ENCODE assay signal across 18 cellular contexts in genomic region chr9:33123632-33124031, GRCh38. TPM values are rescaled to one million over a fixed set of nuclear protein-coding genes. Genes with fewer than 3 reads are reported as not detected.
DNase-seq lines count a peak whose midpoint lies in the region; ATAC-seq, FAIRE-seq and TF ChIP-seq lines count a peak whose summit lies in the region.
"Had no signal": no experiment of that assay in that cellular context is flagged by ENCODE, and none has a peak within 500 bp of the region (broad histone marks: within the 10 kb centered on the region; RNA-seq: fewer than 3 reads in every experiment).

No MANE protein-coding gene starts in this region.

- ATAC-seq in naive B cell (ENCODE audit: low read depth in 2 of 2) (no peak), HG03439 (IDR thresholded peaks at IDR 0.05; ENCODE audit: unreplicated experiment) (no peak), pancreas (no peak)
- ATAC-seq: GM23338, HCT116 had no signal

- WGBS in pancreas, 2 donors, result 92 to 95% methylated on average over 7 of the region's 7 CpGs

- no peak for FAIRE-seq in pancreas (lab: Jason Lieb, UNC)
- FAIRE-seq: GM12892 had no signal

- H3K9ac ChIP-seq in BLaER1, result peak overlapping the region; percentile 30; the same call in 1 of the 2 replicates

- H3K27ac Mint-ChIP-seq in CD8-positive, alpha-beta memory T cell, result peak overlapping the region in 6 of 8 donors; percentile 38 to 95 (median 70)
- H3K27ac Mint-ChIP-seq in dendritic cell treated with granulocyte-macrophage colony-stimulating factor and Interleukin-4, amounts not matched to agents 40 ng/mL and 50 ng/mL, for 4 days, result peak overlapping the region; percentile 45
- H3K27ac Mint-ChIP-seq in naive B cell, result peak overlapping the region; percentile 99 to 100 (median 100)
- H3K27ac Mint-ChIP-seq: GM23338 had no signal

- H3K4me1 Mint-ChIP-seq in CD8-positive, alpha-beta memory T cell, result peaks cover 61 to 70% (median 70%) of the 10 kb centered on the region in 3 donors
- peaks cover 63% of the 10 kb centered on the region for H3K4me1 Mint-ChIP-seq in dendritic cell treated with granulocyte-macrophage colony-stimulating factor and Interleukin-4, amounts not matched to agents 40 ng/mL and 50 ng/mL, for 4 days (ENCODE audit: low read depth)
- peaks cover 59 to 88% (median 59%) of the 10 kb centered on the region in 3 donors for H3K4me1 Mint-ChIP-seq in naive B cell

- CTCF ChIA-PET in CD8-positive, alpha-beta memory T cell (lab: Charles Lee), result no interaction called here

- no peaks in the 10 kb centered on the region for H4K20me1 ChIP-seq in BLaER1

- H3K9me3 Mint-ChIP-seq in CD8-positive, alpha-beta memory T cell, result no peaks in the 10 kb centered on the region
- H3K9me3 Mint-ChIP-seq in dendritic cell treated with granulocyte-macrophage colony-stimulating factor and Interleukin-4, amounts not matched to agents 40 ng/mL and 50 ng/mL, for 4 days, result no peaks in the 10 kb centered on the region
- no peaks in the 10 kb centered on the region for H3K9me3 Mint-ChIP-seq in naive B cell
- H3K9me3 Mint-ChIP-seq: GM23338 had no signal

- H3K4me3 Mint-ChIP-seq in CD8-positive, alpha-beta memory T cell, result peak overlapping the region in 1 of 7 donors; percentile 23
- no peak overlapping the region for H3K4me3 Mint-ChIP-seq in dendritic cell treated with granulocyte-macrophage colony-stimulating factor and Interleukin-4, amounts not matched to agents 40 ng/mL and 50 ng/mL, for 4 days
- H3K4me3 Mint-ChIP-seq in naive B cell, result peak overlapping the region in 5 of 8 donors; percentile 29 to 81 (median 57)
- H3K4me3 Mint-ChIP-seq: GM23338 had no signal

- peaks cover 18 to 80% (median 29%) of the 10 kb centered on the region in 3 donors for H3K36me3 Mint-ChIP-seq in CD8-positive, alpha-beta memory T cell
- H3K36me3 Mint-ChIP-seq in dendritic cell treated with granulocyte-macrophage colony-stimulating factor and Interleukin-4, amounts not matched to agents 40 ng/mL and 50 ng/mL, for 4 days (ENCODE audit: low read depth), result peaks cover 100% of the 10 kb centered on the region
- H3K36me3 Mint-ChIP-seq in naive B cell, result peaks cover 13 to 17% of the 10 kb centered on the region in 2 donors

- peaks cover 84% of the 10 kb centered on the region for H3K4me1 ChIP-seq in BLaER1
- no peaks in the 10 kb centered on the region for H3K4me1 ChIP-seq in CD8-positive, alpha-beta memory T cell (ENCODE audit: insufficient read depth, low read length)
- H3K4me1 ChIP-seq in pancreas, result no peaks in the 10 kb centered on the region

- TF ChIP-seq CTCF in pancreas (IDR thresholded peaks at IDR 0.05), result no peak

- DNase-seq in CD8-positive, alpha-beta memory T cell, result no peak
- DNase-seq in naive B cell, result no peak
- no peak for DNase-seq in ACHN
- no peak for DNase-seq in SIG-M5 treated with dmso at 0.1 percent for 504 hours (lab: John Stamatoyannopoulos, UW; ENCODE audit: unreplicated experiment)
- no peak for DNase-seq in pancreas
- DNase-seq: DMS 273 treated with DMSO at 0.1 percent for 48 hours, GF-D8, KG1, NCI-H1694, NCI-H2107, NCI-H2227 treated with DMSO at 0.1 percent for 48 hours, NCI-H524 had no signal

- POLR2A ChIA-PET in CD8-positive, alpha-beta memory T cell (lab: Charles Lee), result no interaction called here

- H3K36me3 ChIP-seq in BLaER1 (peaks cover 50% of the 10 kb centered on the region), pancreas (peaks cover 0 to 18% (median 0%) of the 10 kb centered on the region in 3 donors)
- H3K36me3 ChIP-seq in CD8-positive, alpha-beta memory T cell (ENCODE audit: insufficient read depth, low read length), result peaks cover 21% of the 10 kb centered on the region

- H3K27me3 ChIP-seq in BLaER1, result no peaks in the 10 kb centered on the region
- H3K27me3 ChIP-seq in CD8-positive, alpha-beta memory T cell (ENCODE audit: insufficient read depth, low read length, poor library complexity, severe bottlenecking), result no peaks in the 10 kb centered on the region
- no peaks in the 10 kb centered on the region for H3K27me3 ChIP-seq in pancreas

- no peak overlapping the region for H3K4me3 ChIP-seq in BLaER1
- H3K4me3 ChIP-seq in CD8-positive, alpha-beta memory T cell (ENCODE audit: low read length), result no peak overlapping the region
- H3K4me3 ChIP-seq in pancreas, result no peak overlapping the region
- H3K4me3 ChIP-seq: GM23338 had no signal

- H3K4me2 ChIP-seq in BLaER1, result peak overlapping the region; percentile 92
- H3K4me2 ChIP-seq: GM23338 had no signal

- in situ Hi-C loops in ACHN (cut with HindIII; ENCODE audit: low pct_ligation_motif_present, low pct_unique_long_range_greater_than_20kb, low sequenced_read_pairs), result no loop called here

- peaks cover 0 to 3% of the 10 kb centered on the region in 2 donors for H3K27me3 Mint-ChIP-seq in CD8-positive, alpha-beta memory T cell
- H3K27me3 Mint-ChIP-seq in dendritic cell treated with granulocyte-macrophage colony-stimulating factor and Interleukin-4, amounts not matched to agents 40 ng/mL and 50 ng/mL, for 4 days, result no peaks in the 10 kb centered on the region
- H3K27me3 Mint-ChIP-seq in naive B cell, result no peaks in the 10 kb centered on the region

- H3K27ac ChIP-seq in BLaER1, result peak overlapping the region; percentile 87
- H3K27ac ChIP-seq in CD8-positive, alpha-beta memory T cell (ENCODE audit: low read depth, low read length), result no peak overlapping the region
- H3K27ac ChIP-seq in pancreas, result no peak overlapping the region

- intact Hi-C loops in dendritic cell treated with granulocyte-macrophage colony-stimulating factor and Interleukin-4, amounts not matched to agents 40 ng/mL and 50 ng/mL, for 4 days (cut with micrococcal nuclease), result no loop called here
- intact Hi-C loops in pancreas (cut with DNase I), result no loop called here

- H3K9me3 ChIP-seq in BLaER1 (no peaks in the 10 kb centered on the region), pancreas (no peaks in the 10 kb centered on the region)
- no peaks in the 10 kb centered on the region for H3K9me3 ChIP-seq in CD8-positive, alpha-beta memory T cell (ENCODE audit: low read length)

RNA-seq across cellular contexts. Expression of gene B4GALT1, which starts 43.5 kb away (rescaled TPM):
- 10 to 100 TPM; 38.0 to 38.3 TPM for total RNA-seq in CD8-positive, alpha-beta memory T cell
- 41.6 TPM for polyA plus RNA-seq in CD8-positive, alpha-beta memory T cell
- polyA plus RNA-seq in naive B cell (ENCODE audit: low read depth in 6 of 6) (100 to 1,000 TPM in 1 of 6 donors, 10 to 100 TPM in 5; 30.4 to 112 (median 72.8) TPM), pancreas (10 to 100 TPM in 1 of 2 donors, 1 to 10 TPM in 1; 9.7 to 15.5 TPM)
- 10 to 100 TPM; 16.1 to 54.2 (median 33.7) TPM for total RNA-seq in pancreas

RNA-seq across cellular contexts. Expression of gene SMU1, which starts 47.2 kb away (rescaled TPM):
- total RNA-seq in CD8-positive, alpha-beta memory T cell, result 10 to 100 TPM; 27.5 to 27.6 TPM
- 21.2 TPM for polyA plus RNA-seq in CD8-positive, alpha-beta memory T cell
- polyA plus RNA-seq in naive B cell (ENCODE audit: low read depth in 6 of 6) (10 to 100 TPM; 19.6 to 44.5 (median 25.8) TPM), pancreas (1 to 10 TPM; 3.5 to 6.5 TPM)
- 10 to 100 TPM in 1 of 6 donors, 1 to 10 TPM in 5; 4.5 to 10.3 (median 7.0) TPM for total RNA-seq in pancreas

Comparison
In these comparisons a context has a peak if more than half of its experiments do, and no peak if none do; other contexts are left out.
1. H3K27ac Mint-ChIP-seq: peak in every context shown above with its lines; median percentile 100 in naive B cell; 70 in CD8-positive, alpha-beta memory T cell; 45 in dendritic cell treated with granulocyte-macrophage colony-stimulating factor and Interleukin-4, amounts not matched to agents 40 ng/mL and 50 ng/mL, for 4 days.